In genomic region chr2:78592547-78592946, GRCh38 we compare ENCODE assay signal across 26 cellular contexts.
"Had no signal": no experiment of that assay in that cellular context is flagged by ENCODE, and none has a peak within 500 bp of the region (broad histone marks: within the 10 kb centered on the region; RNA-seq: fewer than 3 reads in every experiment).

No MANE protein-coding gene starts in this region.

- H3K27me3 Mint-ChIP-seq: activated CD4-positive, alpha-beta memory T cell treated with anti-CD3 and anti-CD28 coated beads, Interleukin-2, amount 10 ng/mL, durations not matched to agents 7 days and 5 days; activated CD4-positive, alpha-beta T cell treated with anti-CD3 and anti-CD28 coated beads for 36 hours; activated naive CD8-positive, alpha-beta T cell; activated T-helper 17 cell treated with anti-CD3 and anti-CD28 coated beads, Interleukin-2, amount 50 U/mL, for 72 hours; brain had no signal

- ATAC-seq: activated CD4-positive, alpha-beta T cell treated with anti-CD3 and anti-CD28 coated beads for 36 hours; activated T-helper 17 cell treated with anti-CD3 and anti-CD28 coated beads, Interleukin-2, amount 50 U/mL, for 72 hours; Panc1 had no signal

- DNase-seq: activated CD4-positive, alpha-beta memory T cell treated with anti-CD3 and anti-CD28 coated beads, Interleukin-2, amount 10 ng/mL, durations not matched to agents 7 days and 5 days; activated CD4-positive, alpha-beta T cell treated with anti-CD3 and anti-CD28 coated beads for 36 hours; activated CD4-positive, alpha-beta T cell treated with anti-CD3 and anti-CD28 coated beads, Interleukin-2, amount 50 U/mL, for 1 hour; activated gamma-delta T cell; activated naive CD4-positive, alpha-beta T cell treated with anti-CD3 and anti-CD28 coated beads for 36 hours; activated T-cell treated with anti-CD3 and anti-CD28 coated beads for 4 hours; activated T-cell treated with anti-CD3 and anti-CD28 coated beads, Interleukin-2, amount 50 U/mL, for 48 hours; amygdala; KG1; NCI-H1048; NCI-H2029; NCI-H2107; NCI-H2171 treated with DMSO at 0.1 percent for 48 hours; NCI-H226; NCI-H526; NCI-H774; Right ventricle myocardium superior; RPMI8226; SJCRH30; SK-N-SH; T-helper 1 cell had no signal

- H3K36me3 ChIP-seq: SJCRH30 had no signal

- H3K27me3 ChIP-seq: SJCRH30 had no signal

- H3K4me3 ChIP-seq: SJCRH30 had no signal

- H3K27ac ChIP-seq: SJCRH30, VCaP had no signal

- H3K9me3 ChIP-seq: SJCRH30, SK-N-SH had no signal

- H3K27ac Mint-ChIP-seq: activated CD4-positive, alpha-beta memory T cell treated with anti-CD3 and anti-CD28 coated beads, Interleukin-2, amount 10 ng/mL, durations not matched to agents 7 days and 5 days; activated CD4-positive, alpha-beta T cell treated with anti-CD3 and anti-CD28 coated beads for 36 hours; activated naive CD4-positive, alpha-beta T cell treated with anti-CD3 and anti-CD28 coated beads for 36 hours; activated naive CD8-positive, alpha-beta T cell; activated T-helper 17 cell treated with anti-CD3 and anti-CD28 coated beads, Interleukin-2, amount 50 U/mL, for 72 hours; brain had no signal

- H3K4me1 ChIP-seq: SJCRH30 had no signal

- H3K4me2 ChIP-seq: SK-N-SH had no signal

- H3K36me3 Mint-ChIP-seq: activated naive CD8-positive, alpha-beta T cell; brain had no signal

- H3K4me1 Mint-ChIP-seq: activated CD4-positive, alpha-beta memory T cell treated with anti-CD3 and anti-CD28 coated beads, Interleukin-2, amount 10 ng/mL, durations not matched to agents 7 days and 5 days; activated CD4-positive, alpha-beta T cell treated with anti-CD3 and anti-CD28 coated beads for 36 hours; activated T-helper 17 cell treated with anti-CD3 and anti-CD28 coated beads, Interleukin-2, amount 50 U/mL, for 72 hours had no signal

- H3K4me3 Mint-ChIP-seq: activated CD4-positive, alpha-beta memory T cell treated with anti-CD3 and anti-CD28 coated beads, Interleukin-2, amount 10 ng/mL, durations not matched to agents 7 days and 5 days; activated CD4-positive, alpha-beta T cell treated with anti-CD3 and anti-CD28 coated beads for 36 hours; activated naive CD4-positive, alpha-beta T cell treated with anti-CD3 and anti-CD28 coated beads for 36 hours; activated naive CD8-positive, alpha-beta T cell; activated T-helper 17 cell treated with anti-CD3 and anti-CD28 coated beads, Interleukin-2, amount 50 U/mL, for 72 hours; brain had no signal

- H3K9ac ChIP-seq: SK-N-SH had no signal
